ENCODE assay signal across 8 cellular contexts in genomic region chr17:19533718-19534561, GRCh38. TPM values are rescaled to one million over a fixed set of nuclear protein-coding genes. Genes with fewer than 3 reads are reported as not detected.
DNase-seq lines count a peak whose midpoint lies in the region; ATAC-seq and TF ChIP-seq lines count a peak whose summit lies in the region.

TSS of gene SLC47A1 (plus strand) at chr17:19533854. CDS start at chr17:19533940, 86 bp downstream.

- no peak within 1 kb of the TSS for H3K27ac Mint-ChIP-seq in activated CD4-positive, alpha-beta T cell treated with anti-CD3 and anti-CD28 coated beads for 36 hours
- H3K27ac Mint-ChIP-seq in activated CD4-positive, alpha-beta T cell treated with anti-CD3 and anti-CD28 coated beads, Interleukin-2, amount 10 ng/mL, durations not matched to agents 7 days and 5 days: no peak within 1 kb of the TSS
- no peak within 1 kb of the TSS for H3K27ac Mint-ChIP-seq in neural crest cell (ENCODE audit: unreplicated experiment)

- peaks cover 11% of the 10 kb centered on the region for H3K4me1 Mint-ChIP-seq in activated CD4-positive, alpha-beta T cell treated with anti-CD3 and anti-CD28 coated beads for 36 hours
- H3K4me1 Mint-ChIP-seq in activated CD4-positive, alpha-beta T cell treated with anti-CD3 and anti-CD28 coated beads, Interleukin-2, amount 10 ng/mL, durations not matched to agents 7 days and 5 days: peaks cover 13% of the 10 kb centered on the region
- H3K4me1 Mint-ChIP-seq in neural crest cell: peaks cover 31% of the 10 kb centered on the region

- peak within 1 kb of the TSS; percentile 51 for H3K4me3 Mint-ChIP-seq in activated CD4-positive, alpha-beta T cell treated with anti-CD3 and anti-CD28 coated beads for 36 hours
- H3K4me3 Mint-ChIP-seq in activated CD4-positive, alpha-beta T cell treated with anti-CD3 and anti-CD28 coated beads, Interleukin-2, amount 10 ng/mL, durations not matched to agents 7 days and 5 days: peak within 1 kb of the TSS; percentile 22
- peak within 1 kb of the TSS; percentile 86 for H3K4me3 Mint-ChIP-seq in neural crest cell

- peak; percentile 75 for ATAC-seq in activated CD4-positive, alpha-beta T cell treated with anti-CD3 and anti-CD28 coated beads for 36 hours
- no peak for ATAC-seq in GM18909 (IDR thresholded peaks at IDR 0.05; ENCODE audit: poor library complexity, unreplicated experiment)
- no peak for ATAC-seq in HG02973 (IDR thresholded peaks at IDR 0.05; ENCODE audit: unreplicated experiment)

- H3K36me3 Mint-ChIP-seq in activated CD4-positive, alpha-beta T cell treated with anti-CD3 and anti-CD28 coated beads for 36 hours (ENCODE audit: low read depth): no peaks in the 10 kb centered on the region
- H3K36me3 Mint-ChIP-seq in activated CD4-positive, alpha-beta T cell treated with anti-CD3 and anti-CD28 coated beads, Interleukin-2, amount 10 ng/mL, durations not matched to agents 7 days and 5 days (ENCODE audit: low read depth): no peaks in the 10 kb centered on the region
- no peaks in the 10 kb centered on the region for H3K36me3 Mint-ChIP-seq in neural crest cell (ENCODE audit: low read depth)

- DNase-seq in activated CD4-positive, alpha-beta T cell treated with anti-CD3 and anti-CD28 coated beads for 36 hours: peak; percentile 31
- DNase-seq in activated CD4-positive, alpha-beta T cell treated with anti-CD3 and anti-CD28 coated beads for 4 hours: no peak
- DNase-seq in activated CD4-positive, alpha-beta T cell treated with anti-CD3 and anti-CD28 coated beads, Interleukin-2, amount 10 ng/mL, durations not matched to agents 7 days and 5 days: no peak
- DNase-seq in fibroblast of villous mesenchyme (ENCODE audit: low read depth): peak; percentile 25
- peak; percentile 22 for DNase-seq in neural crest cell (ENCODE audit: low read depth, low spot score)
- DNase-seq in medulla oblongata (ENCODE audit: extremely low spot score): no peak

- POLR2A ChIA-PET in activated CD4-positive, alpha-beta T cell treated with anti-CD3 and anti-CD28 coated beads for 36 hours (lab: Charles Lee): interaction anchor here (0.6 to 1.1 kb wide), 2 partner anchors 12 to 156 kb away, joined by 3 to 4 read pairs; partner anchors contain the start of gene MAPK7
- POLR2A ChIA-PET in activated CD4-positive, alpha-beta T cell treated with anti-CD3 and anti-CD28 coated beads, Interleukin-2, amount 10 ng/mL, durations not matched to agents 7 days and 5 days (lab: Charles Lee): no interaction called here

- intact Hi-C loops in activated CD4-positive, alpha-beta T cell treated with anti-CD3 and anti-CD28 coated beads for 36 hours (cut with DNase I, micrococcal nuclease): no loop called here

- H3K4me3 ChIP-seq in fibroblast of villous mesenchyme (ENCODE audit: low read depth, low read length): peak within 1 kb of the TSS; percentile 52

- peaks cover 51% of the 10 kb centered on the region for H3K27me3 Mint-ChIP-seq in activated CD4-positive, alpha-beta T cell treated with anti-CD3 and anti-CD28 coated beads for 36 hours
- H3K27me3 Mint-ChIP-seq in activated CD4-positive, alpha-beta T cell treated with anti-CD3 and anti-CD28 coated beads, Interleukin-2, amount 10 ng/mL, durations not matched to agents 7 days and 5 days: peaks cover 56% of the 10 kb centered on the region
- H3K27me3 Mint-ChIP-seq in neural crest cell (ENCODE audit: low read depth): peaks cover 33% of the 10 kb centered on the region

- TF ChIP-seq CTCF in fibroblast of villous mesenchyme (IDR thresholded peaks at IDR 0.05; ENCODE audit: insufficient read depth, low read depth, low read length) (no peak), neural crest cell (conservative IDR thresholded peaks at IDR 0.05) (no peak)

- CTCF ChIA-PET in activated CD4-positive, alpha-beta T cell treated with anti-CD3 and anti-CD28 coated beads for 36 hours (lab: Charles Lee): interaction anchor here (0.8 to 1.7 kb wide), 6 partner anchors 16 to 233 kb away, joined by 3 to 8 read pairs (median 4); no protein-coding TSS in a partner anchor
- CTCF ChIA-PET in activated CD4-positive, alpha-beta T cell treated with anti-CD3 and anti-CD28 coated beads, Interleukin-2, amount 10 ng/mL, durations not matched to agents 7 days and 5 days (lab: Charles Lee): interaction anchor here (2.0 kb wide), 1 partner anchor 211 kb away, joined by 4 read pairs; no protein-coding TSS in a partner anchor

- no peaks in the 10 kb centered on the region for H3K9me3 Mint-ChIP-seq in activated CD4-positive, alpha-beta T cell treated with anti-CD3 and anti-CD28 coated beads for 36 hours (ENCODE audit: low read depth)
- H3K9me3 Mint-ChIP-seq in activated CD4-positive, alpha-beta T cell treated with anti-CD3 and anti-CD28 coated beads, Interleukin-2, amount 10 ng/mL, durations not matched to agents 7 days and 5 days: no peaks in the 10 kb centered on the region
- H3K9me3 Mint-ChIP-seq in neural crest cell: no peaks in the 10 kb centered on the region

RNA-seq across cellular contexts. Expression of gene SLC47A1, which starts in this region (rescaled TPM):
- total RNA-seq in activated CD4-positive, alpha-beta T cell treated with anti-CD3 and anti-CD28 coated beads for 36 hours: under 1 TPM in 1 of 2 experiments, not detected in 1; 0.25 TPM
- total RNA-seq in activated CD4-positive, alpha-beta T cell treated with anti-CD3 and anti-CD28 coated beads, Interleukin-2, amount 10 ng/mL, durations not matched to agents 7 days and 5 days: not detected
- total RNA-seq in fibroblast of villous mesenchyme: under 0.01 and 0.86 TPM in 2 replicates
- 4.1 and 4.3 TPM in 2 replicates for total RNA-seq in neural crest cell

Comparison
In these comparisons a context has a peak if more than half of its experiments do, and no peak if none do; other contexts are left out.
1. Peak in DNase-seq and ATAC-seq in activated CD4-positive, alpha-beta T cell treated with anti-CD3 and anti-CD28 coated beads for 36 hours; RNA of the gene not detected or under 1 TPM.
2. Peak in DNase-seq and H3K4me3 ChIP-seq in fibroblast of villous mesenchyme; RNA of the gene not detected or under 1 TPM.
3. H3K4me3 Mint-ChIP-seq: peak in every context shown above with its lines; median percentile 86 in neural crest cell; 51 in activated CD4-positive, alpha-beta T cell treated with anti-CD3 and anti-CD28 coated beads for 36 hours; 22 in activated CD4-positive, alpha-beta T cell treated with anti-CD3 and anti-CD28 coated beads, Interleukin-2, amount 10 ng/mL, durations not matched to agents 7 days and 5 days.